In genomic region chr19:47253467-47253881, GRCh38 we compare ENCODE assay signal across 13 cellular contexts. TPM values are rescaled to one million over a fixed set of nuclear protein-coding genes. Genes with fewer than 3 reads are reported as not detected.
DNase-seq lines count a peak whose midpoint lies in the region; ATAC-seq and TF ChIP-seq lines count a peak whose summit lies in the region.
"Had no signal": no experiment of that assay in that cellular context is flagged by ENCODE, and none has a peak within 500 bp of the region (broad histone marks: within the 10 kb centered on the region; RNA-seq: fewer than 3 reads in every experiment).

No MANE protein-coding gene starts in this region.

- H3K79me1 ChIP-seq in neuronal stem cell (ENCODE audit: low read depth, low read length): no peaks in the 10 kb centered on the region

- ATAC-seq in aorta (ENCODE audit: low FRiP score): no peak
- ATAC-seq: activated CD8-positive, alpha-beta memory T cell treated with anti-CD3 and anti-CD28 coated beads, Interleukin-2, amount 10 ng/mL, durations not matched to agents 7 days and 5 days had no signal

- H4K91ac ChIP-seq in neuronal stem cell (ENCODE audit: low read depth, low read length, poor library complexity): no peak overlapping the region

- DNase-seq in GM03348 (ENCODE audit: low spot score) (peak; percentile 28), NCI-H226 (peak; percentile 95), cerebellar cortex (ENCODE audit: low spot score) (peak; percentile 51), non-pigmented ciliary epithelial cell (ENCODE audit: low read depth) (peak; percentile 83), GM20000 (ENCODE audit: low spot score) (no peak), neuronal stem cell (ENCODE audit: low spot score) (no peak), Karpas-422 (no peak), aorta (no peak)
- DNase-seq: activated CD8-positive, alpha-beta memory T cell treated with anti-CD3 and anti-CD28 coated beads, Interleukin-2, amount 10 ng/mL, durations not matched to agents 7 days and 5 days; glutamatergic neuron; small intestine; stimulated activated CD8-positive, alpha-beta memory T cell treated with anti-CD3 and anti-CD28 coated beads, Interleukin-4, amount 100 ng/mL, for 48 hours had no signal

- no peak overlapping the region for H2BK5ac ChIP-seq in neuronal stem cell (ENCODE audit: low read length)

- H3K9me3 ChIP-seq in neuronal stem cell (replicated peaks in 1 of 2; ENCODE audit: control insufficient read depth in 2 of 2, insufficient read depth in 1 of 2, low read depth in 1 of 2, low read length in 2 of 2): no peaks in the 10 kb centered on the region
- no peaks in the 10 kb centered on the region for H3K9me3 ChIP-seq in Karpas-422 (ENCODE audit: low read length)
- H3K9me3 ChIP-seq in aorta (ENCODE audit: control insufficient read depth, low read length): no peaks in the 10 kb centered on the region

- no CpG with 5 or more reads among the region's 3 CpGs for WGBS in neuronal stem cell (ENCODE audit: extremely low coverage in 2 of 2, insufficient read length in 2 of 2, insufficient replicate concordance in 1 of 2), 2 donors
- 69% methylated on average over 3 of the region's 3 CpGs for WGBS in aorta, 2 donors

- no peak overlapping the region for H3K4ac ChIP-seq in neuronal stem cell (ENCODE audit: low read length)

- H2BK12ac ChIP-seq in neuronal stem cell (ENCODE audit: low read length): no peak overlapping the region

- no peak overlapping the region for H2AFZ ChIP-seq in neuronal stem cell (ENCODE audit: low read length)
- H2AFZ ChIP-seq in Karpas-422 (ENCODE audit: low read length): no peak overlapping the region

- no peak overlapping the region for H3K14ac ChIP-seq in neuronal stem cell (ENCODE audit: low read length)

- no peak overlapping the region for H2BK15ac ChIP-seq in neuronal stem cell (ENCODE audit: low read length)

- no peak overlapping the region for H4K8ac ChIP-seq in neuronal stem cell (ENCODE audit: low read depth, low read length)

- TF ChIP-seq CTCF in GM20000 (IDR thresholded peaks at IDR 0.05; ENCODE audit: extremely low read depth, missing control alignments): no peak

- H2BK120ac ChIP-seq in neuronal stem cell (ENCODE audit: low read depth, low read length): no peak overlapping the region

- no peak overlapping the region for H3K27ac ChIP-seq in neuronal stem cell (replicated peaks; ENCODE audit: low read length)
- no peak overlapping the region for H3K27ac ChIP-seq in Karpas-422 (ENCODE audit: low read length)
- H3K27ac ChIP-seq in aorta (ENCODE audit: low read depth in 1 of 2, low read length in 2 of 2): no peak overlapping the region

- H3K4me3 ChIP-seq in neuronal stem cell (ENCODE audit: low read length in 2 of 2) (no peak overlapping the region), Karpas-422 (ENCODE audit: low read length) (no peak overlapping the region), aorta (ENCODE audit: low read length in 2 of 2) (no peak overlapping the region)

- H3K9me2 ChIP-seq in Karpas-422 (replicated peaks; ENCODE audit: insufficient read depth, low read length): no peaks in the 10 kb centered on the region

- H3K18ac ChIP-seq in neuronal stem cell (ENCODE audit: low read length): no peak overlapping the region

- H3K23ac ChIP-seq in neuronal stem cell (ENCODE audit: low read depth, low read length, poor library complexity): no peak overlapping the region

- intact Hi-C loops in aorta (cut with DNase I): no loop called here

- H3K4me2 ChIP-seq in neuronal stem cell (ENCODE audit: insufficient read depth, low read length, poor library complexity, severe bottlenecking): no peak overlapping the region
- no peak overlapping the region for H3K4me2 ChIP-seq in Karpas-422 (ENCODE audit: low read depth, low read length, poor library complexity, severe bottlenecking)

- peaks cover 5 to 8% of the 10 kb centered on the region in 2 donors for H3K4me1 ChIP-seq in neuronal stem cell (ENCODE audit: control insufficient read depth in 2 of 2, insufficient read depth in 1 of 2, low read depth in 1 of 2, low read length in 2 of 2)
- peaks cover 16% of the 10 kb centered on the region for H3K4me1 ChIP-seq in Karpas-422 (ENCODE audit: low read length)
- no peaks in the 10 kb centered on the region for H3K4me1 ChIP-seq in aorta (ENCODE audit: control insufficient read depth in 1 of 2, insufficient read depth in 2 of 2, low read length in 2 of 2)

- H3K79me2 ChIP-seq in Karpas-422 (ENCODE audit: low read length): peaks cover 11% of the 10 kb centered on the region

- H3K36me3 ChIP-seq in neuronal stem cell (replicated peaks in 1 of 2; ENCODE audit: control insufficient read depth in 2 of 2, insufficient read depth in 2 of 2, low read length in 2 of 2) (peaks cover 3% of the 10 kb centered on the region in 2 donors), Karpas-422 (ENCODE audit: insufficient read depth, low read length) (no peaks in the 10 kb centered on the region), aorta (ENCODE audit: control insufficient read depth in 1 of 2, insufficient read depth in 2 of 2, low read length in 1 of 2) (no peaks in the 10 kb centered on the region)

- no peak overlapping the region for H2AK5ac ChIP-seq in neuronal stem cell (ENCODE audit: low read depth, low read length)

- 0 out of 2 replicates have a peak, but pooled peaks cover 4% of the 10 kb centered on the region for H4K20me1 ChIP-seq in Karpas-422 (ENCODE audit: insufficient read depth, low read depth, low read length)

- H3K9ac ChIP-seq in neuronal stem cell (ENCODE audit: low read depth, low read length, poor library complexity) (no peak overlapping the region), Karpas-422 (ENCODE audit: low read length) (no peak overlapping the region)

- no peaks in the 10 kb centered on the region for H3K27me3 ChIP-seq in neuronal stem cell (ENCODE audit: control insufficient read depth in 3 of 3, insufficient read depth in 3 of 3, low read depth in 1 of 3, low read length in 3 of 3)
- H3K27me3 ChIP-seq in Karpas-422 (ENCODE audit: low read length): no peaks in the 10 kb centered on the region
- H3K27me3 ChIP-seq in aorta (ENCODE audit: control insufficient read depth in 1 of 2, insufficient read depth in 2 of 2, low read length in 1 of 2): no peaks in the 10 kb centered on the region

RNA-seq across cellular contexts. Expression of gene CCDC9, which starts 2.9 kb away (rescaled TPM):
- polyA plus RNA-seq in neuronal stem cell (2013, experiment 1 of 2): 15.9 TPM
- polyA plus RNA-seq in neuronal stem cell (2013, experiment 2 of 2): 14.8 TPM
- 2.2 and 7.1 TPM in 2 replicates for total RNA-seq in Karpas-422 (2014; rRNA removed; shearing (Covaris generic); ENCODE audit: low replicate concordance)
- total RNA-seq in aorta: 10 to 100 TPM; 43.4 to 43.8 TPM
- polyA plus RNA-seq in aorta: 10 to 100 TPM; 20.7 to 35.8 TPM

RNA-seq across cellular contexts. Expression of gene INAFM1, which starts 21.2 kb away (rescaled TPM):
- polyA plus RNA-seq in neuronal stem cell (2013, experiment 1 of 2): 7.5 TPM
- 6.6 TPM for polyA plus RNA-seq in neuronal stem cell (2013, experiment 2 of 2)
- total RNA-seq in Karpas-422 (2014; rRNA removed; shearing (Covaris generic); ENCODE audit: low replicate concordance): 4.6 and 8.4 TPM in 2 replicates
- 10 to 100 TPM; 26.2 to 48.0 TPM for total RNA-seq in aorta
- polyA plus RNA-seq in aorta: 10 to 100 TPM in 1 of 2 donors, 1 to 10 TPM in 1; 5.4 to 81.7 TPM

RNA-seq across cellular contexts. Expression of gene BBC3, which starts 22.5 kb away (rescaled TPM):
- 20.7 TPM for polyA plus RNA-seq in neuronal stem cell (2013, experiment 1 of 2)
- polyA plus RNA-seq in neuronal stem cell (2013, experiment 2 of 2): 20.0 TPM
- total RNA-seq in Karpas-422 (2014; rRNA removed; shearing (Covaris generic); ENCODE audit: low replicate concordance): 4.0 and 8.9 TPM in 2 replicates
- total RNA-seq in aorta: 1 to 10 TPM; 8.0 to 8.6 TPM
- 1 to 10 TPM; 6.1 TPM for polyA plus RNA-seq in aorta

RNA-seq across cellular contexts. Expression of gene C5AR1, which starts 56.2 kb away (rescaled TPM):
- not detected for polyA plus RNA-seq in neuronal stem cell (2013, experiment 1 of 2)
- 0.04 TPM for polyA plus RNA-seq in neuronal stem cell (2013, experiment 2 of 2)
- total RNA-seq in Karpas-422 (2014; rRNA removed; shearing (Covaris generic); ENCODE audit: low replicate concordance): 0.11 and 0.41 TPM in 2 replicates
- total RNA-seq in aorta: 10 to 100 TPM; 38.7 to 52.7 TPM
- polyA plus RNA-seq in aorta: 10 to 100 TPM in 1 of 2 donors, 1 to 10 TPM in 1; 7.9 to 12.5 TPM
- total RNA-seq: lung microvascular endothelial cell had no signal

Comparison
In these comparisons a context has a peak if more than half of its experiments do, and no peak if none do; other contexts are left out.
1. DNase-seq: peak in GM03348 (single experiment), NCI-H226 (single experiment), cerebellar cortex (single experiment) and non-pigmented ciliary epithelial cell (single experiment); none in GM20000 (single experiment), neuronal stem cell (single experiment), Karpas-422 (single experiment) and aorta (0 of 2).